ENCODE assay signal across 22 cellular contexts in the genomic region with DNA sequence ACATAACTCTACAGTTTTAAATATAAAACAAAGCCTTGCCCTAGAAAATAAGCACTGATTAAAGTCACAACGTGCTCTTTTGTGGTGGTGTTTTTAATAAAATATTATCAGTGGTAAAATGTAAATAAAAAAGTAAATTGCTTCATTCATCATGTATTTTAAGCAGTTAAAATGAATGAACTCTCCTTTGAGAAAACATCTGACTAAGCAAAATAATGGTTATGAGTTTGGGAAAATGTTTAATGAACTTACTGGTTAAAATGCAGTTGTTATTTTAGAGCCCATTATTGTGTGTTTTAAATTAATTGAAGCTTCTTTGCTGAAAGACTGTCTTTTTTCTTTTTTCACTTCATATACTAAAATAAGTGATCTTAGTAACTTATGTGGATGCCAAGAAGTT.
DNase-seq lines count a peak whose midpoint lies in the region; ATAC-seq, FAIRE-seq and TF ChIP-seq lines count a peak whose summit lies in the region.
"Had no signal": no experiment of that assay in that cellular context is flagged by ENCODE, and none has a peak within 500 bp of the region (broad histone marks: within the 10 kb centered on the region; RNA-seq: fewer than 3 reads in every experiment).

No MANE protein-coding gene starts in this region.

- no peak overlapping the region for H3K9ac ChIP-seq in HepG2 (ENCODE audit: insufficient read depth, low read depth, low read length)
- H3K9ac ChIP-seq in HCT116 (ENCODE audit: low read length): no peak overlapping the region
- H3K9ac ChIP-seq in K562 (ENCODE audit: insufficient read depth in 1 of 2, low read depth in 2 of 2, low read length in 2 of 2): no peak overlapping the region
- H3K9ac ChIP-seq: BLaER1 treated with 17β-estradiol and CSF1 and Interleukin-3, amounts not matched to agents 10 nM and 100 nM had no signal

- TF ChIP-seq CTCF in HepG2 (CRISPR knock-in tag; IDR thresholded peaks at IDR 0.05): no peak
- no peak for TF ChIP-seq CTCF in right lobe of liver (IDR thresholded peaks at IDR 0.05)
- TF ChIP-seq CTCF in HCT116 (IDR thresholded peaks at IDR 0.05 in 2 of 3, conservative IDR thresholded peaks at IDR 0.05 in 1 of 3; ENCODE audit: borderline replicate concordance in 1 of 3, insufficient read depth in 1 of 3, low read depth in 2 of 3, low read length in 2 of 3): no peak
- TF ChIP-seq CTCF in K562 (IDR thresholded peaks at IDR 0.05 in 2 of 3, conservative IDR thresholded peaks at IDR 0.05 in 1 of 3; ENCODE audit: insufficient read depth in 2 of 3, low read depth in 1 of 3, low read length in 3 of 3): no peak

- H3K27ac ChIP-seq in HepG2 (ENCODE audit: extremely low read length, insufficient read depth, low read length) (no peak overlapping the region), right lobe of liver (no peak overlapping the region), HCT116 (ENCODE audit: low read depth, low read length) (no peak overlapping the region), K562 (ENCODE audit: extremely low read depth, low read depth, low read length) (no peak overlapping the region)
- H3K27ac ChIP-seq: 22Rv1; BLaER1 treated with 17β-estradiol and CSF1 and Interleukin-3, amounts not matched to agents 10 nM and 100 nM; C4-2B had no signal

- intact Hi-C loops in HepG2 (cut with micrococcal nuclease; ENCODE audit: unreplicated experiment): no loop called here
- intact Hi-C loops in right lobe of liver (cut with DNase I): no loop called here
- intact Hi-C loops in HCT116 (cut with micrococcal nuclease): no loop called here
- intact Hi-C loops in K562 (cut with micrococcal nuclease): no loop called here

- TF ChIP-seq EP300 in HepG2 (IDR thresholded peaks at IDR 0.05; ENCODE audit: low read depth in 2 of 2, low read length in 2 of 2): no peak
- no peak for TF ChIP-seq EP300 in HepG2 (CRISPR knock-in tag; IDR thresholded peaks at IDR 0.05; ENCODE audit: borderline replicate concordance)
- no peak for TF ChIP-seq EP300 in K562 (IDR thresholded peaks at IDR 0.05; ENCODE audit: low read length)

- TF ChIP-seq POLR2A in HepG2 (IDR thresholded peaks at IDR 0.05; ENCODE audit: insufficient read depth in 1 of 2, low read depth in 2 of 2, low read length in 2 of 2) (no peak), right lobe of liver (IDR thresholded peaks at IDR 0.05) (no peak), HCT116 (IDR thresholded peaks at IDR 0.05; ENCODE audit: borderline replicate concordance, extremely low read depth, insufficient read depth, insufficient read length) (no peak), K562 (conservative IDR thresholded peaks at IDR 0.05) (no peak)

- H3K4me1 ChIP-seq in HepG2 (ENCODE audit: insufficient read depth, low read length) (no peaks in the 10 kb centered on the region), right lobe of liver (no peaks in the 10 kb centered on the region), HCT116 (ENCODE audit: control insufficient read depth in 1 of 2, insufficient read depth in 2 of 2, low read length in 2 of 2) (no peaks in the 10 kb centered on the region), K562 (replicated peaks in 1 of 2; ENCODE audit: control insufficient read depth in 2 of 2, insufficient read depth in 2 of 2, low read length in 2 of 2) (no peaks in the 10 kb centered on the region)
- H3K4me1 ChIP-seq: BLaER1 treated with 17β-estradiol and CSF1 and Interleukin-3, amounts not matched to agents 10 nM and 100 nM; Caco-2 had no signal

- H3K9me3 ChIP-seq in HepG2 (ENCODE audit: low read length) (no peaks in the 10 kb centered on the region), right lobe of liver (no peaks in the 10 kb centered on the region), HCT116 (ENCODE audit: control insufficient read depth in 1 of 2, insufficient read depth in 1 of 2, low read depth in 1 of 2, low read length in 2 of 2) (no peaks in the 10 kb centered on the region), K562 (replicated peaks; ENCODE audit: control insufficient read depth, insufficient read depth, low read depth, low read length) (no peaks in the 10 kb centered on the region)
- H3K9me3 ChIP-seq: BLaER1 treated with 17β-estradiol and CSF1 and Interleukin-3, amounts not matched to agents 10 nM and 100 nM; Caco-2 had no signal

- H3K9me1 ChIP-seq in K562 (ENCODE audit: control insufficient read depth, insufficient read depth, low read length): no peaks in the 10 kb centered on the region

- H3K4me2 ChIP-seq in HepG2 (ENCODE audit: low read depth, low read length) (no peak overlapping the region), HCT116 (ENCODE audit: low read length) (no peak overlapping the region), K562 (ENCODE audit: insufficient read depth, low read length) (no peak overlapping the region)
- H3K4me2 ChIP-seq: BLaER1 treated with 17β-estradiol and CSF1 and Interleukin-3, amounts not matched to agents 10 nM and 100 nM had no signal

- no peak for TF ChIP-seq RAD21 in HepG2 (CRISPR knock-in tag; IDR thresholded peaks at IDR 0.05)
- TF ChIP-seq RAD21 in HCT116 (IDR thresholded peaks at IDR 0.05; ENCODE audit: low read depth): no peak
- no peak for TF ChIP-seq RAD21 in K562 (CRISPR knock-in tag; conservative IDR thresholded peaks at IDR 0.05 in 1 of 2, IDR thresholded peaks at IDR 0.05 in 1 of 2)

- H3K79me2 ChIP-seq in HepG2 (ENCODE audit: insufficient read depth, low read length): no peaks in the 10 kb centered on the region
- H3K79me2 ChIP-seq in HCT116 (ENCODE audit: insufficient read depth, low read length): no peaks in the 10 kb centered on the region
- no peaks in the 10 kb centered on the region for H3K79me2 ChIP-seq in K562 (ENCODE audit: control insufficient read depth, insufficient read depth, low read length)

- BruUV-seq in HepG2 (replicated peaks; lab: Mats Ljungman, UMichigan) (no TSS peak), HCT116 (replicated peaks; lab: Mats Ljungman, UMichigan) (no TSS peak), K562 (replicated peaks; lab: Mats Ljungman, UMichigan) (no TSS peak)

- FAIRE-seq in HepG2 (lab: Jason Lieb, UNC) (no peak), G401.6 (lab: Jason Lieb, UNC) (peak; percentile 66), K562 (lab: Jason Lieb, UNC) (no peak)
- FAIRE-seq: D721Med, GM12878, GM12892, GM18507 had no signal

- in situ Hi-C loops in HepG2 (cut with HindIII; ENCODE audit: extremely low pct_ligation_motif_present, low pct_unique_long_range_greater_than_20kb): no loop called here
- in situ Hi-C loops in K562 (cut with MboI): no loop called here

- whole genome bisulfite sequencing in HepG2 (ENCODE audit: low lambda C conversion rate): 3% methylated on average over 1 of the region's 1 CpG
- 37% methylated on average over 1 of the region's 1 CpG for WGBS in right lobe of liver (ENCODE audit: insufficient coverage, low coverage, low lambda C conversion rate, missing lambda C conversion rate)
- 7% methylated on average over 1 of the region's 1 CpG for WGBS in K562 (ENCODE audit: insufficient coverage, low coverage, missing lambda C conversion rate)

- CTCF ChIA-PET in HepG2 (lab: Yijun Ruan, JAX; ENCODE audit: low intra/inter-chr PET ratio, low total read pairs): no interaction called here
- CTCF ChIA-PET in HCT116 (lab: Charles Lee): no interaction called here
- CTCF ChIA-PET in K562 (lab: Yijun Ruan, JAX; ENCODE audit: low intra/inter-chr PET ratio): no interaction called here

- DNase-seq in HepG2 (ENCODE audit: low spot score) (no peak), right lobe of liver (no peak), HCT116 (ENCODE audit: low read depth, low spot score) (no peak), K562 (ENCODE audit: extremely low read depth in 1 of 4, low spot score in 3 of 4) (no peak), NCI-H146 (lab: John Stamatoyannopoulos, UW) (no peak), glomerular visceral epithelial cell (ENCODE audit: extremely low spot score) (no peak)
- no peak for DNase-seq in stimulated activated CD4-positive, alpha-beta T cell treated with anti-CD3 and anti-CD28 coated beads, Interleukin-4, amount 100 ng/mL, for 4 hours
- DNase-seq: AML-193; Caco-2; Calu3; CD4-positive, alpha-beta T cell; CD8-positive, alpha-beta T cell; DMS79 treated with DMSO at 0.1 percent for 48 hours; GDM1 had no signal

- H3K4me3 ChIP-seq in HepG2 (replicated peaks in 1 of 3; ENCODE audit: insufficient read depth in 1 of 3, low read depth in 2 of 3, low read length in 3 of 3): no peak overlapping the region
- H3K4me3 ChIP-seq in right lobe of liver: no peak overlapping the region
- H3K4me3 ChIP-seq in HCT116 (replicated peaks in 1 of 2; ENCODE audit: low read depth in 1 of 2, low read length in 2 of 2): no peak overlapping the region
- H3K4me3 ChIP-seq in K562: no peak overlapping the region
- H3K4me3 ChIP-seq: BLaER1 treated with 17β-estradiol and CSF1 and Interleukin-3, amounts not matched to agents 10 nM and 100 nM; GM12878 had no signal

- H4K20me1 ChIP-seq in HepG2 (ENCODE audit: insufficient read depth, low read length): no peaks in the 10 kb centered on the region
- H4K20me1 ChIP-seq in HCT116 (ENCODE audit: insufficient read depth): no peaks in the 10 kb centered on the region
- H4K20me1 ChIP-seq in K562 (replicated peaks; ENCODE audit: control insufficient read depth, insufficient read depth, low read length): no peaks in the 10 kb centered on the region
- H4K20me1 ChIP-seq: BLaER1 treated with 17β-estradiol and CSF1 and Interleukin-3, amounts not matched to agents 10 nM and 100 nM had no signal

- H3K27me3 ChIP-seq in HepG2 (ENCODE audit: control insufficient read depth in 1 of 2, insufficient read depth in 2 of 2, low read length in 2 of 2) (no peaks in the 10 kb centered on the region), right lobe of liver (no peaks in the 10 kb centered on the region), HCT116 (ENCODE audit: insufficient read depth, low read length) (no peaks in the 10 kb centered on the region), K562 (ENCODE audit: control insufficient read depth in 2 of 2, insufficient read depth in 2 of 2, low read length in 2 of 2) (no peaks in the 10 kb centered on the region)
- H3K27me3 ChIP-seq: BLaER1 treated with 17β-estradiol and CSF1 and Interleukin-3, amounts not matched to agents 10 nM and 100 nM had no signal

- H3K9me2 ChIP-seq in HCT116 (ENCODE audit: insufficient read depth): no peaks in the 10 kb centered on the region; the same call in 1 of the 2 replicates

- ATAC-seq in HepG2 (no peak), right lobe of liver (no peak), HCT116 (no peak), K562 (no peak)
- ATAC-seq: CD8-positive, alpha-beta T cell; GM12878 had no signal

- H2AFZ ChIP-seq in HepG2 (ENCODE audit: low read length): no peak overlapping the region
- H2AFZ ChIP-seq in HCT116 (ENCODE audit: low read depth, low read length, poor library complexity, severe bottlenecking): peak overlapping the region; percentile 61
- H2AFZ ChIP-seq in K562 (ENCODE audit: low read depth, low read length): no peak overlapping the region

- RAD21 ChIA-PET in HCT116 (lab: Charles Lee; ENCODE audit: low non-redundant PET in 1 of 2, low total read pairs in 2 of 2, uncharacterized antibody in 2 of 2, unreplicated experiment in 2 of 2): no interaction called here

- POLR2A ChIA-PET in HepG2 (lab: Yijun Ruan, JAX) (no interaction called here), HCT116 (lab: Charles Lee) (no interaction called here), K562 (lab: Yijun Ruan, JAX) (no interaction called here)

- H3K36me3 ChIP-seq in HepG2 (replicated peaks in 1 of 2; ENCODE audit: control insufficient read depth in 1 of 2, insufficient read depth in 2 of 2, low read length in 2 of 2) (no peaks in the 10 kb centered on the region), right lobe of liver (no peaks in the 10 kb centered on the region), HCT116 (ENCODE audit: control insufficient read depth in 1 of 2, insufficient read depth in 2 of 2, low read length in 2 of 2) (no peaks in the 10 kb centered on the region), K562 (ENCODE audit: control insufficient read depth, insufficient read depth, low read length) (no peaks in the 10 kb centered on the region)
- H3K36me3 ChIP-seq: BLaER1 treated with 17β-estradiol and CSF1 and Interleukin-3, amounts not matched to agents 10 nM and 100 nM had no signal
